In the genomic region with DNA sequence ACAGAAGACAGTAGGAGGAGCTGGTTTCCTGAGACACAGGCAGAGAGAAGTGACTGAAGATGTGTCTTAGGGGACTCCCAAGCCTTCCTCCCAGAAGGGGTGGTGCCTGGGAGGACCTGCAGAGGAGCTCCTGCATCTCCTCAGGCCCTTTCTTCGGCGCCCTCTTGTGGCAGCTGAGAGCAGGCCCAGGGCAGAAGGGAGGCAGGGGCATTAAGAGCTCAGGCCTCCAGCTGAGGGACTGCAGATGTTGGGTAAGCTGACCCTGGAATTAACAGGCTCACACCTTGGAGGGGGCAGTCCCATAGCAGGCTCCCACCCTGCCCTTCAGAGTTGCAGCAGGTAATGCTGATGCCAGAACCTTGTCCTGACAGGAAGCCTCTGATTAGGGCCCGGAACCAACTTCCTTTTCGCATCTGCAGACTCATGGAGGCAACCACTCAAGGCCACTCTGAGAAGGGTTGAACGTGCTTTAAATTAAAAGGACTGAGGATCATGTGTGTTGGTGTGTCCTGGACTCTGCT, we compare ENCODE assay signal across 8 cellular contexts.
DNase-seq lines count a peak whose midpoint lies in the region; ATAC-seq and TF ChIP-seq lines count a peak whose summit lies in the region.
"Not testable (repeated sequence)": the region's sequence is repeated elsewhere in the genome, so short reads cannot be mapped to it uniquely, and the experiment has no call there.

No MANE protein-coding gene starts in this region.

- not testable (repeated sequence) for H3K27me3 ChIP-seq in neutrophil

- peak overlapping the region; percentile 75; the same call in 1 of the 2 replicates for H3K4me3 ChIP-seq in GM08714 (ENCODE audit: low read length)
- not testable (repeated sequence) for H3K4me3 ChIP-seq in neutrophil (ENCODE audit: low read depth in 1 of 2, low read length in 1 of 2)

- H3K36me3 ChIP-seq in neutrophil: not testable (repeated sequence)

- peak overlapping the region; percentile 82 for H3K4me3 Mint-ChIP-seq in activated T-cell treated with anti-CD3 and anti-CD28 coated beads, Interleukin-2, amount 50 U/mL, for 24 hours
- peak overlapping the region; percentile 93 for H3K4me3 Mint-ChIP-seq in stimulated activated naive CD8-positive, alpha-beta T cell treated with anti-CD3 and anti-CD28 coated beads, Interleukin-15, Interleukin-2, amounts not matched to agents 100 ng/mL and 50 ng/mL, for 24 hours

- H3K36me3 Mint-ChIP-seq in activated T-cell treated with anti-CD3 and anti-CD28 coated beads, Interleukin-2, amount 50 U/mL, for 24 hours (ENCODE audit: low read depth): peaks cover 46% of the 10 kb centered on the region
- H3K36me3 Mint-ChIP-seq in stimulated activated naive CD8-positive, alpha-beta T cell treated with anti-CD3 and anti-CD28 coated beads, Interleukin-15, Interleukin-2, amounts not matched to agents 100 ng/mL and 50 ng/mL, for 24 hours (ENCODE audit: low read depth): peaks cover 25% of the 10 kb centered on the region

- peaks cover 72% of the 10 kb centered on the region for H3K4me1 Mint-ChIP-seq in activated T-cell treated with anti-CD3 and anti-CD28 coated beads, Interleukin-2, amount 50 U/mL, for 24 hours (ENCODE audit: low read depth)
- peaks cover 84% of the 10 kb centered on the region for H3K4me1 Mint-ChIP-seq in stimulated activated naive CD8-positive, alpha-beta T cell treated with anti-CD3 and anti-CD28 coated beads, Interleukin-15, Interleukin-2, amounts not matched to agents 100 ng/mL and 50 ng/mL, for 24 hours (ENCODE audit: low read depth)

- DNase-seq in RWPE1 (ENCODE audit: low spot score): not testable (repeated sequence)
- peak; percentile 79 for DNase-seq in activated T-cell treated with anti-CD3 and anti-CD28 coated beads, Interleukin-2, amount 50 U/mL, for 24 hours

- POLR2A ChIA-PET in RWPE1 (lab: Yijun Ruan, JAX; ENCODE audit: low non-redundant PET): not testable (repeated sequence)

- peak overlapping the region; percentile 98 for H3K27ac Mint-ChIP-seq in activated T-cell treated with anti-CD3 and anti-CD28 coated beads, Interleukin-2, amount 50 U/mL, for 24 hours
- peak overlapping the region; percentile 97 for H3K27ac Mint-ChIP-seq in stimulated activated naive CD8-positive, alpha-beta T cell treated with anti-CD3 and anti-CD28 coated beads, Interleukin-15, Interleukin-2, amounts not matched to agents 100 ng/mL and 50 ng/mL, for 24 hours

- CTCF ChIA-PET in RWPE1 (lab: Yijun Ruan, JAX): not testable (repeated sequence)

- H3K27ac ChIP-seq in RWPE1: not testable (repeated sequence)
- peak overlapping the region; percentile 62 for H3K27ac ChIP-seq in neutrophil

- not testable (repeated sequence) for H3K9me3 Mint-ChIP-seq in activated T-cell treated with anti-CD3 and anti-CD28 coated beads, Interleukin-2, amount 50 U/mL, for 24 hours; stimulated activated naive CD8-positive, alpha-beta T cell treated with anti-CD3 and anti-CD28 coated beads, Interleukin-15, Interleukin-2, amounts not matched to agents 100 ng/mL and 50 ng/mL, for 24 hours

- ATAC-seq in GM21526 (IDR thresholded peaks at IDR 0.05; ENCODE audit: low FRiP score, unreplicated experiment) (peak; percentile 83), HG03439 (IDR thresholded peaks at IDR 0.05; ENCODE audit: unreplicated experiment) (peak; percentile 77), esophagus mucosa (peak; percentile 80)

- H3K9me3 ChIP-seq in neutrophil: not testable (repeated sequence)

- H3K4me1 ChIP-seq in neutrophil (ENCODE audit: control insufficient read depth in 1 of 2, insufficient read depth in 1 of 2, low read depth in 1 of 2, low read length in 1 of 2): peaks cover 4 to 18% of the 10 kb centered on the region in 2 experiments

- TF ChIP-seq CTCF in RWPE1 (conservative IDR thresholded peaks at IDR 0.05; ENCODE audit: low read depth) (peak; percentile 35), neutrophil (IDR thresholded peaks at IDR 0.05) (peak; percentile 33)

- not testable (repeated sequence) for H3K27me3 Mint-ChIP-seq in activated T-cell treated with anti-CD3 and anti-CD28 coated beads, Interleukin-2, amount 50 U/mL, for 24 hours; stimulated activated naive CD8-positive, alpha-beta T cell treated with anti-CD3 and anti-CD28 coated beads, Interleukin-15, Interleukin-2, amounts not matched to agents 100 ng/mL and 50 ng/mL, for 24 hours
